Comparison of ENCODE assay signal across 8 cellular contexts in the genomic region with DNA sequence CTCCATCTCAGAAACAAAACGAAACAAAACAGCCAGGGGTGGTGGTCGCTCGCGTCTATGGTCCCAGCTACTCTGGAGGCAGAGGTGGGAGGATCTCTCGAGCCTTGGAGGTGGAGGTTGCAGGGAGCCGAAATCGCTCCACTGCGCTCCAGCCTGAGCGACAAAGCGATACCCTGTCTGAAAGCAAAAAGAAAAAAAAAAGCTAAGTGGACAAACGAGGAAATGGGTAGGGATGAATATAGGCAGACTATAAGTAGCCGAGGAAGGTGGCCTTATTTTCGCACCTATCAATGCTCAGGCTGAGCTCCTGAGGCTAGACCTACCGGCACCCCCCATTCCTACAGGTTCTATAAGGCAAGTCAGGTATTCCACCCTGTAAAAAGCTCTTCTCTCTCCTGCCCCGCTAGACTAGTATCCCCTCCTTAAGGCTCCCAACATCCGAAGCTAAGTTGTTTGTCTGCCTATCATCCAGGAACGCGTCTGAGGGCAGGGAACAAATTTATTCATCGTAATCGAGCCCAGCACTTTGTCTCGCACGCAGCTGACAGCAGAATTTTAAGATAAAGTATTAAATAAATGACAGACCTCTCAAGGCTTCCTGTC. TPM values are rescaled to one million over a fixed set of nuclear protein-coding genes. Genes with fewer than 3 reads are reported as not detected.
DNase-seq lines count a peak whose midpoint lies in the region; ATAC-seq and TF ChIP-seq lines count a peak whose summit lies in the region.

No MANE protein-coding gene starts in this region.

- POLR2A ChIA-PET in CD4-positive, alpha-beta T cell (lab: Charles Lee): interaction anchor here (0.6 to 2.2 kb wide), 17 partner anchors 9 to 866 kb away, joined by 3 to 100 read pairs (median 4); a partner anchor contains a TSS
- POLR2A ChIA-PET in OCI-LY7 (lab: Charles Lee): interaction anchor here (0.5 to 2.3 kb wide), 16 partner anchors 8 to 469 kb away, joined by 3 to 45 read pairs (median 4); a partner anchor contains a TSS

- H3K9me3 ChIP-seq in CD4-positive, alpha-beta T cell (ENCODE audit: control insufficient read depth, low read length): no peaks in the 10 kb centered on the region
- H3K9me3 ChIP-seq in OCI-LY7 (ENCODE audit: low read length) (no peaks in the 10 kb centered on the region), breast epithelium (no peaks in the 10 kb centered on the region), thymus (ENCODE audit: control insufficient read depth) (no peaks in the 10 kb centered on the region)

- no peaks in the 10 kb centered on the region for H4K20me1 ChIP-seq in OCI-LY7 (ENCODE audit: insufficient read depth, low read length)

- intact Hi-C loops in CD4-positive, alpha-beta T cell (cut with DNase I, micrococcal nuclease): loop anchor here (1.0 to 10.0 kb wide), 7 partner anchors 10 to 867 kb away; a partner anchor contains a TSS
- intact Hi-C loops in OCI-LY7 (cut with micrococcal nuclease; ENCODE audit: unreplicated experiment) (loop anchor here (5.0 kb wide), 1 partner anchor 468 kb away; a partner anchor contains a TSS), breast epithelium (cut with DNase I; ENCODE audit: low total_unique reads) (no loop called here), lower leg skin (cut with DNase I; ENCODE audit: low total_unique reads) (no loop called here)

- peak overlapping the region; percentile 68 for H3K27ac ChIP-seq in CD4-positive, alpha-beta T cell (ENCODE audit: low read depth, low read length)
- H3K27ac ChIP-seq in OCI-LY7 (ENCODE audit: low read depth, low read length, poor library complexity, severe bottlenecking): peak overlapping the region; percentile 79
- H3K27ac ChIP-seq in breast epithelium: peak overlapping the region; percentile 81 to 88
- peak overlapping the region; percentile 92 for H3K27ac ChIP-seq in thymus (ENCODE audit: low read depth)

- H2AFZ ChIP-seq in OCI-LY7 (ENCODE audit: low read length): peak overlapping the region; percentile 88

- TF ChIP-seq POLR2A in breast epithelium (IDR thresholded peaks at IDR 0.05) (no peak), lower leg skin (IDR thresholded peaks at IDR 0.05) (no peak)

- H3K36me3 ChIP-seq in OCI-LY7 (ENCODE audit: insufficient read depth, low read length): peaks cover 35% of the 10 kb centered on the region
- H3K36me3 ChIP-seq in breast epithelium: no peaks in the 10 kb centered on the region
- H3K36me3 ChIP-seq in thymus (ENCODE audit: control insufficient read depth, insufficient read depth): no peaks in the 10 kb centered on the region

- TSS peak; percentile 92 for BruUV-seq in OCI-LY7 (replicated peaks; lab: Mats Ljungman, UMichigan)

- no peaks in the 10 kb centered on the region for H3K27me3 Mint-ChIP-seq in CD4-positive, alpha-beta T cell

- peak overlapping the region; percentile 91 for H3K27ac Mint-ChIP-seq in CD4-positive, alpha-beta T cell

- H3K27me3 ChIP-seq in CD4-positive, alpha-beta T cell (ENCODE audit: control insufficient read depth, insufficient read depth, low read length): no peaks in the 10 kb centered on the region
- H3K27me3 ChIP-seq in breast epithelium (no peaks in the 10 kb centered on the region), thymus (ENCODE audit: control insufficient read depth, insufficient read depth) (no peaks in the 10 kb centered on the region)

- H3K4me1 ChIP-seq in OCI-LY7 (ENCODE audit: insufficient read depth, low read length, poor library complexity, severe bottlenecking) (peaks cover 9% of the 10 kb centered on the region), breast epithelium (no peaks in the 10 kb centered on the region), thymus (ENCODE audit: control insufficient read depth, insufficient read depth, low read length) (peaks cover 4% of the 10 kb centered on the region)

- peak in 4 of 10 experiments; percentile 11 to 38 (median 22) for DNase-seq in CD4-positive, alpha-beta T cell
- peak; percentile 45 for DNase-seq in OCI-LY7 (ENCODE audit: low spot score)
- DNase-seq in breast epithelium (ENCODE audit: low spot score in 2 of 2): no peak
- no peak for DNase-seq in lower leg skin (ENCODE audit: low spot score in 2 of 2)
- DNase-seq in NCI-H1694 treated with DMSO at 0.1 percent for 48 hours (lab: John Stamatoyannopoulos, UW): no peak

- H3K4me2 ChIP-seq in OCI-LY7 (ENCODE audit: low read length): peak overlapping the region; percentile 83

- H3K9me3 Mint-ChIP-seq in CD4-positive, alpha-beta T cell: no peaks in the 10 kb centered on the region

- WGBS in lower leg skin, 2 donors: 4 to 8% methylated on average over 22 of the region's 22 CpGs
- 2% methylated on average over 22 of the region's 22 CpGs for WGBS in thymus

- TF ChIP-seq CTCF in CD4-positive, alpha-beta T cell (IDR thresholded peaks at IDR 0.05): no peak
- TF ChIP-seq CTCF in OCI-LY7 (conservative IDR thresholded peaks at IDR 0.05; ENCODE audit: low read length): no peak
- TF ChIP-seq CTCF in breast epithelium (IDR thresholded peaks at IDR 0.05): no peak
- no peak for TF ChIP-seq CTCF in lower leg skin (IDR thresholded peaks at IDR 0.05)

- CTCF ChIA-PET in CD4-positive, alpha-beta T cell (lab: Charles Lee): interaction anchor here (0.8 to 1.8 kb wide), 3 partner anchors 9 to 650 kb away, joined by 3 to 11 read pairs (median 10); a partner anchor contains a TSS
- CTCF ChIA-PET in OCI-LY7 (lab: Charles Lee; ENCODE audit: unreplicated experiment): interaction anchor here (0.7 to 1.5 kb wide), 4 partner anchors 9 to 457 kb away, joined by 3 to 7 read pairs (median 4); no protein-coding TSS in a partner anchor

- H3K4me1 Mint-ChIP-seq in CD4-positive, alpha-beta T cell (ENCODE audit: low read depth): peaks cover 34% of the 10 kb centered on the region

- H3K9me2 ChIP-seq in OCI-LY7 (ENCODE audit: insufficient read depth, low read length): no peaks in the 10 kb centered on the region

- H3K79me2 ChIP-seq in OCI-LY7 (ENCODE audit: insufficient read depth, low read depth, low read length): peaks cover 34% of the 10 kb centered on the region

- H3K4me3 ChIP-seq in OCI-LY7 (ENCODE audit: low read depth, low read length, poor library complexity, severe bottlenecking) (peak overlapping the region; percentile 86), breast epithelium (peak overlapping the region; percentile 78 to 89 (median 88)), lower leg skin (ENCODE audit: low read depth, poor library complexity, severe bottlenecking) (peak overlapping the region; percentile 57), thymus (ENCODE audit: low read length) (peak overlapping the region; percentile 88)

- ATAC-seq in CD4-positive, alpha-beta T cell (ENCODE audit: poor library complexity): peak; percentile 43
- peak; percentile 37 for ATAC-seq in GM19035 (IDR thresholded peaks at IDR 0.05; ENCODE audit: unreplicated experiment)
- peak; percentile 37 for ATAC-seq in HG03135 (IDR thresholded peaks at IDR 0.05; ENCODE audit: unreplicated experiment)

- peaks cover 37% of the 10 kb centered on the region for H3K36me3 Mint-ChIP-seq in CD4-positive, alpha-beta T cell (ENCODE audit: low read depth)

- H3K4me3 Mint-ChIP-seq in CD4-positive, alpha-beta T cell: peak overlapping the region; percentile 94

RNA-seq across cellular contexts. Expression of a gene that starts 0.6 kb away (rescaled TPM):
- 10 to 100 TPM; 17.3 to 20.0 TPM for total RNA-seq in CD4-positive, alpha-beta T cell
- 22.6 and 23.7 TPM in 2 replicates for total RNA-seq in OCI-LY7 (2014; rRNA removed; shearing (Covaris generic))
- total RNA-seq in OCI-LY7 (2022): 39.5 and 40.0 TPM in 2 replicates
- total RNA-seq in breast epithelium: 10 to 100 TPM; 16.0 to 24.9 (median 17.7) TPM
- total RNA-seq in lower leg skin: 10 to 100 TPM in 2 of 4 donors, 1 to 10 TPM in 2; 8.4 to 12.9 (median 10.1) TPM
- polyA plus RNA-seq in thymus: 9.4 TPM

RNA-seq across cellular contexts. Expression of a gene that starts 9.5 kb away (rescaled TPM):
- total RNA-seq in CD4-positive, alpha-beta T cell: 10 to 100 TPM; 40.3 to 40.4 TPM
- 42.9 and 48.6 TPM in 2 replicates for total RNA-seq in OCI-LY7 (2014; rRNA removed; shearing (Covaris generic))
- total RNA-seq in OCI-LY7 (2022) (55.3 and 62.3 TPM in 2 replicates), breast epithelium (10 to 100 TPM; 24.6 to 38.8 (median 38.0) TPM), lower leg skin (10 to 100 TPM; 14.5 to 38.6 (median 27.8) TPM)
- 37.6 TPM for polyA plus RNA-seq in thymus

Comparison
In these comparisons a context has a peak if more than half of its experiments do, and no peak if none do; other contexts are left out.
1. intact Hi-C loops: an anchor here in CD4-positive, alpha-beta T cell (1.0 to 10.0 kb wide) and OCI-LY7 (5.0 kb wide); none called in breast epithelium and lower leg skin.